In the genomic region with DNA sequence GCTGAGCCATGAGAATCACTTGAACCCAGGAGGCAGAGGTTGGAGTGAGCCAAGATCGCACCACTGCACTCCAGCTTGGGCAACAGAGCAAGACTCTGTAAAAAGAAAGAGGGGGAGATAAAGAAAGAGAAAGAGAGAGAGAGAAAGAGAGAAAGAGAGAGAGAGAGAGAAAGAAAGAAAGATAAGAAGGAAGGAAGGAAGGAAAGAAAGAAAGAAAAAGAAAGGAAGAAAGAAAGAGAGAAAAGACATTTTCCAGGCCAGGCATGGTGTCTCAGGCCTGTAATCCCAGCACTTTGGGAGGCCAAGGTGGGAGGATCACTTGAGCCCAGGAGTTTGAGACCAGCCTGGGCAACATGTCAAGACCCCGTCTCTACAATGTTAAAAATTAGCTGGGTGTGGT, we compare ENCODE assay signal across 1 cellular context. TPM values are rescaled to one million over a fixed set of nuclear protein-coding genes. Genes with fewer than 3 reads are reported as not detected.
"Had no signal": no experiment of that assay in that cellular context is flagged by ENCODE, and none has a peak within 500 bp of the region (broad histone marks: within the 10 kb centered on the region; RNA-seq: fewer than 3 reads in every experiment).

No MANE protein-coding gene starts in this region.

RNA-seq across cellular contexts. Expression of a gene that starts 30.5 kb away (rescaled TPM):
- total RNA-seq: activated CD4-positive, alpha-beta memory T cell treated with anti-CD3 and anti-CD28 coated beads, Interleukin-2, amount 10 ng/mL, durations not matched to agents 7 days and 5 days had no signal
